Comparison of ENCODE assay signal across 32 cellular contexts in the genomic region with DNA sequence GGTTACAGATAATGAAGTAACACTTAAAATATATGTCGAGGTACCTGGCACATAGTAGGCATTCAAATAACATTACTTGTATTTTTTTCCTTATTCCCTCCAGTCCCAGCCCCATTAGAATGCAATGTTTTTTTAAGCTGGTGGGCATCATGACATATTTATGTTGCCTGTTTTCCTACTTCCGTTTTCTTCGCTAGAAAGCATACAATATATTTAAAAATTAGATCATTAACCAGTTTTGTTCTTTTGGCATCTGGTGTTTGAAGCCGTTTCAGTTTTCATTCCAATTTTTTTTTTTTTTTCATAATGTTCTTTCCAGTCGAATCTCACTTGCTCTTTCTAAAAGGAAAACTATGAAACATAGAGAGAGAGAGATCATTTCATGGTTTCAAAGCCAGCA.
"Had no signal": no experiment of that assay in that cellular context is flagged by ENCODE, and none has a peak within 500 bp of the region (broad histone marks: within the 10 kb centered on the region; RNA-seq: fewer than 3 reads in every experiment).

No MANE protein-coding gene starts in this region.

- H3K27me3 Mint-ChIP-seq: activated CD4-positive, alpha-beta memory T cell treated with anti-CD3 and anti-CD28 coated beads for 36 hours; activated naive CD4-positive, alpha-beta T cell treated with anti-CD3 and anti-CD28 coated beads, Interleukin-2, amount 10 ng/mL, durations not matched to agents 7 days and 5 days; activated naive CD8-positive, alpha-beta T cell treated with anti-CD3 and anti-CD28 coated beads, Interleukin-2, amount 10 ng/mL, durations not matched to agents 7 days and 5 days; activated T-cell treated with anti-CD3 and anti-CD28 coated beads, Interleukin-2, amount 50 U/mL, for 24 hours; brain had no signal

- H3K27me3 ChIP-seq: ascending aorta, breast epithelium, cardiac muscle cell, colonic mucosa, esophagus squamous epithelium, gastroesophageal sphincter had no signal

- H3K36me3 Mint-ChIP-seq: activated CD4-positive, alpha-beta memory T cell treated with anti-CD3 and anti-CD28 coated beads for 36 hours; activated naive CD4-positive, alpha-beta T cell treated with anti-CD3 and anti-CD28 coated beads, Interleukin-2, amount 10 ng/mL, durations not matched to agents 7 days and 5 days; activated naive CD4-positive, alpha-beta T cell treated with anti-CD3 and anti-CD28 coated beads, Interleukin-2, amount 50 U/mL, for 72 hours; activated naive CD8-positive, alpha-beta T cell treated with anti-CD3 and anti-CD28 coated beads, Interleukin-2, amount 10 ng/mL, durations not matched to agents 7 days and 5 days; brain had no signal

- H3K36me3 ChIP-seq: ascending aorta, breast epithelium, cardiac muscle cell, colonic mucosa, esophagus squamous epithelium, gastroesophageal sphincter had no signal

- H3K4me3 ChIP-seq: ascending aorta, breast epithelium, cardiac muscle cell, colonic mucosa, esophagus squamous epithelium, gastroesophageal sphincter had no signal

- H3K4me1 Mint-ChIP-seq: activated CD4-positive, alpha-beta T cell treated with anti-CD3 and anti-CD28 coated beads for 36 hours; activated CD4-positive, alpha-beta T cell treated with anti-CD3 and anti-CD28 coated beads, Interleukin-2, amount 10 ng/mL, durations not matched to agents 24 days and 14 days; activated naive CD4-positive, alpha-beta T cell treated with anti-CD3 and anti-CD28 coated beads, Interleukin-2, amount 10 ng/mL, durations not matched to agents 7 days and 5 days; activated naive CD8-positive, alpha-beta T cell treated with anti-CD3 and anti-CD28 coated beads, Interleukin-2, amount 10 ng/mL, durations not matched to agents 7 days and 5 days; brain had no signal

- H3K4me3 Mint-ChIP-seq: activated CD4-positive, alpha-beta memory T cell treated with anti-CD3 and anti-CD28 coated beads for 36 hours; activated CD4-positive, alpha-beta T cell treated with anti-CD3 and anti-CD28 coated beads for 36 hours; activated CD4-positive, alpha-beta T cell treated with anti-CD3 and anti-CD28 coated beads, Interleukin-2, amount 10 ng/mL, durations not matched to agents 24 days and 14 days; activated CD8-positive, alpha-beta T cell treated with anti-CD3 and anti-CD28 coated beads, Interleukin-2, amount 10 ng/mL, durations not matched to agents 7 days and 5 days; activated naive CD4-positive, alpha-beta T cell treated with anti-CD3 and anti-CD28 coated beads, Interleukin-2, amount 10 ng/mL, durations not matched to agents 7 days and 5 days; activated naive CD8-positive, alpha-beta T cell treated with anti-CD3 and anti-CD28 coated beads, Interleukin-2, amount 10 ng/mL, durations not matched to agents 7 days and 5 days; activated T-cell treated with anti-CD3 and anti-CD28 coated beads, Interleukin-2, amount 50 U/mL, for 24 hours; activated T-cell treated with anti-CD3 and anti-CD28 coated beads, Interleukin-2, amount 50 U/mL, for 72 hours; brain; T-helper 2 cell treated with Interferon-gamma antibody and Interleukin-4, amounts not matched to agents 5 μg/mL and 100 μg/mL, for 36 hours had no signal

- H3K4me1 ChIP-seq: ascending aorta, breast epithelium, colonic mucosa, esophagus squamous epithelium, gastroesophageal sphincter had no signal

- H3K27ac ChIP-seq: ascending aorta, breast epithelium, cardiac muscle cell, colonic mucosa, epithelial cell of prostate, esophagus squamous epithelium, gastroesophageal sphincter had no signal

- FAIRE-seq: endometrium, endothelial cell of umbilical vein had no signal

- H3K9me3 ChIP-seq: ascending aorta, breast epithelium, colonic mucosa, esophagus squamous epithelium, gastroesophageal sphincter had no signal

- ATAC-seq: activated CD4-positive, alpha-beta T cell treated with anti-CD3 and anti-CD28 coated beads for 36 hours; activated CD8-positive, alpha-beta T cell treated with anti-CD3 and anti-CD28 coated beads, Interleukin-2, amount 10 ng/mL, durations not matched to agents 7 days and 5 days; activated naive CD4-positive, alpha-beta T cell treated with anti-CD3 and anti-CD28 coated beads, Interleukin-2, amount 50 U/mL, for 72 hours; activated T-cell treated with anti-CD3 and anti-CD28 coated beads, Interleukin-2, amount 50 U/mL, for 72 hours; gastroesophageal sphincter had no signal

- H3K9me3 Mint-ChIP-seq: activated CD4-positive, alpha-beta memory T cell treated with anti-CD3 and anti-CD28 coated beads for 36 hours; activated CD4-positive, alpha-beta T cell treated with anti-CD3 and anti-CD28 coated beads, Interleukin-2, amount 10 ng/mL, durations not matched to agents 24 days and 14 days; activated naive CD4-positive, alpha-beta T cell treated with anti-CD3 and anti-CD28 coated beads, Interleukin-2, amount 10 ng/mL, durations not matched to agents 7 days and 5 days; activated naive CD4-positive, alpha-beta T cell treated with anti-CD3 and anti-CD28 coated beads, Interleukin-2, amount 50 U/mL, for 72 hours; activated naive CD8-positive, alpha-beta T cell treated with anti-CD3 and anti-CD28 coated beads, Interleukin-2, amount 10 ng/mL, durations not matched to agents 7 days and 5 days; activated T-cell treated with anti-CD3 and anti-CD28 coated beads, Interleukin-2, amount 50 U/mL, for 24 hours; brain; T-helper 2 cell treated with Interferon-gamma antibody and Interleukin-4, amounts not matched to agents 5 μg/mL and 100 μg/mL, for 36 hours had no signal

- H3K27ac Mint-ChIP-seq: activated CD4-positive, alpha-beta memory T cell treated with anti-CD3 and anti-CD28 coated beads for 36 hours; activated CD4-positive, alpha-beta T cell treated with anti-CD3 and anti-CD28 coated beads for 36 hours; activated CD4-positive, alpha-beta T cell treated with anti-CD3 and anti-CD28 coated beads, Interleukin-2, amount 10 ng/mL, durations not matched to agents 24 days and 14 days; activated CD8-positive, alpha-beta T cell treated with anti-CD3 and anti-CD28 coated beads, Interleukin-2, amount 10 ng/mL, durations not matched to agents 7 days and 5 days; activated naive CD4-positive, alpha-beta T cell treated with anti-CD3 and anti-CD28 coated beads, Interleukin-2, amount 10 ng/mL, durations not matched to agents 7 days and 5 days; activated naive CD4-positive, alpha-beta T cell treated with anti-CD3 and anti-CD28 coated beads, Interleukin-2, amount 50 U/mL, for 72 hours; activated naive CD8-positive, alpha-beta T cell treated with anti-CD3 and anti-CD28 coated beads, Interleukin-2, amount 10 ng/mL, durations not matched to agents 7 days and 5 days; activated T-cell treated with anti-CD3 and anti-CD28 coated beads, Interleukin-2, amount 50 U/mL, for 24 hours; activated T-cell treated with anti-CD3 and anti-CD28 coated beads, Interleukin-2, amount 50 U/mL, for 72 hours; brain; T-helper 2 cell treated with Interferon-gamma antibody and Interleukin-4, amounts not matched to agents 5 μg/mL and 100 μg/mL, for 36 hours had no signal

- DNase-seq: activated CD4-positive, alpha-beta memory T cell treated with anti-CD3 and anti-CD28 coated beads for 36 hours; activated CD4-positive, alpha-beta T cell treated with anti-CD3 and anti-CD28 coated beads for 36 hours; activated CD4-positive, alpha-beta T cell treated with anti-CD3 and anti-CD28 coated beads, Interleukin-2, amount 10 ng/mL, durations not matched to agents 24 days and 14 days; activated CD4-positive, CD25-positive, alpha-beta regulatory T cell; activated CD4-positive, CD25-positive, alpha-beta regulatory T cell treated with anti-CD3 and anti-CD28 coated beads, Interleukin-2, amount 50 U/mL, for 72 hours; activated CD8-positive, alpha-beta memory T cell treated with anti-CD3 and anti-CD28 coated beads, Interleukin-2, amount 50 U/mL, for 48 hours; activated CD8-positive, alpha-beta T cell treated with anti-CD3 and anti-CD28 coated beads, Interleukin-2, amount 10 ng/mL, durations not matched to agents 7 days and 5 days; activated gamma-delta T cell; activated naive CD4-positive, alpha-beta T cell; activated naive CD4-positive, alpha-beta T cell treated with anti-CD3 and anti-CD28 coated beads, Interleukin-2, amount 10 ng/mL, durations not matched to agents 7 days and 5 days; activated naive CD8-positive, alpha-beta T cell treated with anti-CD3 and anti-CD28 coated beads, Interleukin-2, amount 10 ng/mL, durations not matched to agents 7 days and 5 days; activated T-cell treated with anti-CD3 and anti-CD28 coated beads for 4 hours; activated T-cell treated with anti-CD3 and anti-CD28 coated beads, Interleukin-2, amount 50 U/mL, for 24 hours; activated T-cell treated with anti-CD3 and anti-CD28 coated beads, Interleukin-2, amount 50 U/mL, for 72 hours; central memory CD4-positive, alpha-beta T cell; cerebellar nuclear complex; colonic mucosa; effector CD8-positive, alpha-beta T cell; esophagus squamous epithelium; foreskin melanocyte; head of caudate nucleus; hippocampal formation had no signal
